11 cellular contexts compared by ENCODE assay signal in genomic region chr21:46100426-46100825, GRCh38. TPM values are rescaled to one million over a fixed set of nuclear protein-coding genes. Genes with fewer than 3 reads are reported as not detected.
DNase-seq lines count a peak whose midpoint lies in the region; ATAC-seq and TF ChIP-seq lines count a peak whose summit lies in the region.
"Had no signal": no experiment of that assay in that cellular context is flagged by ENCODE, and none has a peak within 500 bp of the region (broad histone marks: within the 10 kb centered on the region; RNA-seq: fewer than 3 reads in every experiment).

No MANE protein-coding gene starts in this region.

- 57 to 59% (median 57%) methylated on average over 7 of the region's 7 CpGs for WGBS in ovary, 3 donors

- peak overlapping the region in 5 of 8 donors; percentile 29 to 53 (median 36) for H3K4me3 Mint-ChIP-seq in CD4-positive, alpha-beta memory T cell
- H3K4me3 Mint-ChIP-seq in stimulated activated memory B cell treated with anti-CD40 and anti-IgM and Interleukin-4, amounts not matched to agents 10 μg/mL and 1 μg/mL and 100 μg/mL, for 72 hours: no peak overlapping the region
- H3K4me3 Mint-ChIP-seq in GM23338: no peak overlapping the region
- H3K4me3 Mint-ChIP-seq: dendritic cell treated with granulocyte-macrophage colony-stimulating factor and Interleukin-4, amounts not matched to agents 40 ng/mL and 50 ng/mL, for 4 days had no signal

- no peak for TF ChIP-seq EP300 in ovary (IDR thresholded peaks at IDR 0.05)

- no peaks in the 10 kb centered on the region for H3K36me3 ChIP-seq in CD4-positive, alpha-beta memory T cell (ENCODE audit: insufficient read depth, low read length)
- peaks cover 58% of the 10 kb centered on the region for H3K36me3 ChIP-seq in MG63
- H3K36me3 ChIP-seq in ovary: no peaks in the 10 kb centered on the region
- H3K36me3 ChIP-seq in GM23338 (ENCODE audit: insufficient read depth): no peaks in the 10 kb centered on the region

- no peak for TF ChIP-seq POLR2A in ovary (IDR thresholded peaks at IDR 0.05)

- no peak for TF ChIP-seq CTCF in ovary (IDR thresholded peaks at IDR 0.05)
- TF ChIP-seq CTCF in GM23338 (conservative IDR thresholded peaks at IDR 0.05; ENCODE audit: low read depth in 2 of 2): no peak

- CTCF ChIA-PET in CD4-positive, alpha-beta memory T cell (lab: Charles Lee; ENCODE audit: partially characterized antibody): no interaction called here

- no peaks in the 10 kb centered on the region for H3K9me2 ChIP-seq in GM23338 (ENCODE audit: insufficient read depth)

- peaks cover 53% of the 10 kb centered on the region for H3K79me2 ChIP-seq in GM23338 (replicated peaks; ENCODE audit: insufficient read depth)

- H3K27ac Mint-ChIP-seq in CD4-positive, alpha-beta memory T cell: no peak overlapping the region
- H3K27ac Mint-ChIP-seq in stimulated activated memory B cell treated with anti-CD40 and anti-IgM and Interleukin-4, amounts not matched to agents 10 μg/mL and 1 μg/mL and 100 μg/mL, for 72 hours: no peak overlapping the region
- no peak overlapping the region for H3K27ac Mint-ChIP-seq in GM23338
- H3K27ac Mint-ChIP-seq: dendritic cell treated with granulocyte-macrophage colony-stimulating factor and Interleukin-4, amounts not matched to agents 40 ng/mL and 50 ng/mL, for 4 days had no signal

- H3F3A ChIP-seq in GM23338 (replicated peaks; ENCODE audit: low read depth): no peaks in the 10 kb centered on the region

- DNase-seq in CD4-positive, alpha-beta memory T cell: no peak
- DNase-seq in MG63 (peak; percentile 64), fibroblast of gingiva (ENCODE audit: low read depth) (peak; percentile 84), ovary (peak in 3 of 5 donors; percentile 7 to 29 (median 14)), GM23338 (ENCODE audit: low spot score) (no peak)
- DNase-seq: NCI-H1417 treated with DMSO at 0.1 percent for 48 hours had no signal

- H2AFZ ChIP-seq in GM23338: no peak overlapping the region

- intact Hi-C loops in CD4-positive, alpha-beta memory T cell (cut with micrococcal nuclease): no loop called here
- intact Hi-C loops in ovary (cut with DNase I): no loop called here

- no peaks in the 10 kb centered on the region for H3K9me3 ChIP-seq in CD4-positive, alpha-beta memory T cell (ENCODE audit: control insufficient read depth in 1 of 2, low read length in 2 of 2)
- H3K9me3 ChIP-seq in MG63: peaks cover 36% of the 10 kb centered on the region
- no peaks in the 10 kb centered on the region for H3K9me3 ChIP-seq in ovary

- H3K4me3 ChIP-seq in CD4-positive, alpha-beta memory T cell (ENCODE audit: low read length in 2 of 2): no peak overlapping the region
- peak overlapping the region; percentile 73 for H3K4me3 ChIP-seq in MG63
- H3K4me3 ChIP-seq in ovary: no peak overlapping the region
- H3K4me3 ChIP-seq in GM23338: no peak overlapping the region

- peaks cover 3 to 6% (median 5%) of the 10 kb centered on the region in 4 donors for H3K4me1 Mint-ChIP-seq in CD4-positive, alpha-beta memory T cell
- H3K4me1 Mint-ChIP-seq in stimulated activated memory B cell treated with anti-CD40 and anti-IgM and Interleukin-4, amounts not matched to agents 10 μg/mL and 1 μg/mL and 100 μg/mL, for 72 hours: no peaks in the 10 kb centered on the region
- H3K4me1 Mint-ChIP-seq in GM23338: peaks cover 3% of the 10 kb centered on the region; the same call in 1 of the 3 replicates

- H3K36me3 Mint-ChIP-seq in CD4-positive, alpha-beta memory T cell: peaks cover 3% of the 10 kb centered on the region in 2 donors
- peaks cover 4% of the 10 kb centered on the region for H3K36me3 Mint-ChIP-seq in stimulated activated memory B cell treated with anti-CD40 and anti-IgM and Interleukin-4, amounts not matched to agents 10 μg/mL and 1 μg/mL and 100 μg/mL, for 72 hours
- peaks cover 19% of the 10 kb centered on the region for H3K36me3 Mint-ChIP-seq in GM23338 (ENCODE audit: low read depth)

- H3K27me3 ChIP-seq in CD4-positive, alpha-beta memory T cell (ENCODE audit: insufficient read depth, low read length): no peaks in the 10 kb centered on the region
- H3K27me3 ChIP-seq in MG63 (no peaks in the 10 kb centered on the region), ovary (no peaks in the 10 kb centered on the region), GM23338 (ENCODE audit: insufficient read depth) (peaks cover 14% of the 10 kb centered on the region; the same call in 1 of the 2 replicates)

- no peak for ATAC-seq in stimulated activated memory B cell treated with anti-CD40 and anti-IgM and Interleukin-4, amounts not matched to agents 10 μg/mL and 1 μg/mL and 100 μg/mL, for 72 hours
- no peak for ATAC-seq in GM21717 (IDR thresholded peaks at IDR 0.05; ENCODE audit: unreplicated experiment)
- ATAC-seq in GM21360 (IDR thresholded peaks at IDR 0.05; ENCODE audit: unreplicated experiment): no peak
- no peak for ATAC-seq in GM23338

- POLR2A ChIA-PET in CD4-positive, alpha-beta memory T cell (lab: Charles Lee; ENCODE audit: partially characterized antibody): no interaction called here

- H3K4me2 ChIP-seq in GM23338: no peak overlapping the region

- no peaks in the 10 kb centered on the region for H3K4me1 ChIP-seq in CD4-positive, alpha-beta memory T cell (ENCODE audit: insufficient read depth, low read length)
- H3K4me1 ChIP-seq in ovary (ENCODE audit: insufficient read depth) (peaks cover 4% of the 10 kb centered on the region), GM23338 (ENCODE audit: insufficient read depth) (0 out of 2 replicates have a peak, but pooled peaks cover 3% of the 10 kb centered on the region)

- H3K9me3 Mint-ChIP-seq in CD4-positive, alpha-beta memory T cell: peaks cover 2 to 32% (median 24%) of the 10 kb centered on the region in 8 donors
- peaks cover 14% of the 10 kb centered on the region for H3K9me3 Mint-ChIP-seq in stimulated activated memory B cell treated with anti-CD40 and anti-IgM and Interleukin-4, amounts not matched to agents 10 μg/mL and 1 μg/mL and 100 μg/mL, for 72 hours
- H3K9me3 Mint-ChIP-seq in GM23338: peaks cover 16% of the 10 kb centered on the region; the same call in 2 of the 3 replicates

- H3K27me3 Mint-ChIP-seq in CD4-positive, alpha-beta memory T cell: peaks cover 29 to 37% of the 10 kb centered on the region in 2 donors
- peaks cover 80% of the 10 kb centered on the region for H3K27me3 Mint-ChIP-seq in stimulated activated memory B cell treated with anti-CD40 and anti-IgM and Interleukin-4, amounts not matched to agents 10 μg/mL and 1 μg/mL and 100 μg/mL, for 72 hours
- H3K27me3 Mint-ChIP-seq in GM23338 (ENCODE audit: insufficient read depth, low read depth, poor library complexity): peaks cover 19% of the 10 kb centered on the region

- H3K27ac ChIP-seq in CD4-positive, alpha-beta memory T cell (ENCODE audit: low read depth, low read length): no peak overlapping the region
- H3K27ac ChIP-seq in ovary: no peak overlapping the region
- H3K27ac ChIP-seq in GM23338 (ENCODE audit: low read depth): no peak overlapping the region

- peaks cover 10% of the 10 kb centered on the region; the same call in 1 of the 2 replicates for H4K20me1 ChIP-seq in GM23338 (replicated peaks; ENCODE audit: insufficient read depth)

TF ChIP-seq in GM23338, 12 proteins besides CTCF, POLR2A, EP300 and RAD21 (continues in another document):
- no peak for TF ChIP-seq EZH2phosphoT487 (IDR thresholded peaks at IDR 0.05; ENCODE audit: unreplicated experiment)

RNA-seq across cellular contexts. Expression of gene COL6A2, which starts 2.5 kb away (rescaled TPM):
- total RNA-seq in CD4-positive, alpha-beta memory T cell: 10 to 100 TPM; 21.8 to 25.7 TPM
- polyA plus RNA-seq in CD4-positive, alpha-beta memory T cell: 1 to 10 TPM in 1 of 2 donors, under 1 TPM in 1; 0.77 to 1.5 TPM
- 949 and 1,198 TPM in 2 replicates for total RNA-seq in MG63 (2014; rRNA removed; shearing (Covaris generic); ENCODE audit: low replicate concordance)
- 1,000 to 10,000 TPM in 1 of 7 donors, 100 to 1,000 TPM in 6; 222 to 1,092 (median 831) TPM for total RNA-seq in ovary
- polyA plus RNA-seq in ovary (100 to 1,000 TPM in 1 of 2 donors, 10 to 100 TPM in 1; 50.9 to 818 TPM), GM23338 (2016; fragmentation: Nextera tagmentation; extraction: Ambion mirVana) (28.4 and 31.8 TPM in 2 replicates)
- total RNA-seq in GM23338 (2014; rRNA removed; shearing (Covaris generic)): 68.5 and 89.2 TPM in 2 replicates

RNA-seq across cellular contexts. Expression of gene FTCD, which starts 55.0 kb away (rescaled TPM):
- total RNA-seq in CD4-positive, alpha-beta memory T cell: 1 to 10 TPM; 1.3 to 1.7 TPM
- polyA plus RNA-seq in CD4-positive, alpha-beta memory T cell: not detected
- total RNA-seq in MG63 (2014; rRNA removed; shearing (Covaris generic); ENCODE audit: low replicate concordance): not detected in 2 replicates
- total RNA-seq in ovary: 1 to 10 TPM in 5 of 7 donors, under 1 TPM in 2; 0.83 to 7.5 (median 3.8) TPM
- polyA plus RNA-seq in ovary: 1 to 10 TPM in 1 of 2 donors, not detected in 1; 3.5 TPM
- total RNA-seq in GM23338 (2014; rRNA removed; shearing (Covaris generic)): 0.90 and 3.3 TPM in 2 replicates
- polyA plus RNA-seq in GM23338 (2016; fragmentation: Nextera tagmentation; extraction: Ambion mirVana): 2.3 and 2.6 TPM in 2 replicates
- polyA plus RNA-seq: keratinocyte had no signal

Comparison
In these comparisons a context has a peak if more than half of its experiments do, and no peak if none do; other contexts are left out.
1. DNase-seq: peak in MG63 (single experiment), fibroblast of gingiva (single experiment) and ovary (3 of 5); none in CD4-positive, alpha-beta memory T cell (0 of 5) and GM23338 (single experiment).
2. H3K4me3 Mint-ChIP-seq: peak in CD4-positive, alpha-beta memory T cell (5 of 8); none in stimulated activated memory B cell treated with anti-CD40 and anti-IgM and Interleukin-4, amounts not matched to agents 10 μg/mL and 1 μg/mL and 100 μg/mL, for 72 hours (single experiment) and GM23338 (single experiment).